Comparison of ENCODE assay signal across 25 cellular contexts in genomic region chr6:241331-241865, GRCh38.
"Had no signal": no experiment of that assay in that cellular context is flagged by ENCODE, and none has a peak within 500 bp of the region (broad histone marks: within the 10 kb centered on the region; RNA-seq: fewer than 3 reads in every experiment).

No MANE protein-coding gene starts in this region.

- ATAC-seq: gastroesophageal sphincter; natural killer cell treated with Interleukin-12 subunit alpha and Interleukin-12 subunit beta and Interleukin-15 and Interleukin-18, amount 100 ng/mL, for 72 hours; psoas muscle; sciatic nerve; stimulated activated memory B cell treated with anti-CD40 and anti-IgM and Interleukin-4, amounts not matched to agents 10 μg/mL and 1 μg/mL and 100 μg/mL, for 72 hours; stimulated activated naive CD8-positive, alpha-beta T cell treated with anti-CD3 and anti-CD28 coated beads, Interleukin-15, amount 100 ng/mL, for 72 hours; upper lobe of right lung had no signal

- H3K36me3 ChIP-seq: esophagus squamous epithelium, gastroesophageal sphincter, left ventricle myocardium inferior, spleen, tibial nerve, upper lobe of right lung, vagina had no signal

- H3K4me1 ChIP-seq: left ventricle myocardium inferior, psoas muscle, vagina had no signal

- H3K27me3 Mint-ChIP-seq: natural killer cell treated with Interleukin-12 subunit alpha and Interleukin-12 subunit beta and Interleukin-15 and Interleukin-18, amount 100 ng/mL, for 72 hours; stimulated activated memory B cell treated with anti-CD40 and anti-IgM and Interleukin-4, amounts not matched to agents 10 μg/mL and 1 μg/mL and 100 μg/mL, for 72 hours; stimulated activated naive CD8-positive, alpha-beta T cell treated with anti-CD3 and anti-CD28 coated beads, Interleukin-15, amount 100 ng/mL, for 72 hours had no signal

- H3K36me3 Mint-ChIP-seq: stimulated activated memory B cell treated with anti-CD40 and anti-IgM and Interleukin-4, amounts not matched to agents 10 μg/mL and 1 μg/mL and 100 μg/mL, for 72 hours had no signal

- H3K9me3 Mint-ChIP-seq: immature natural killer cell; stimulated activated memory B cell treated with anti-CD40 and anti-IgM and Interleukin-4, amounts not matched to agents 10 μg/mL and 1 μg/mL and 100 μg/mL, for 72 hours; stimulated activated naive CD8-positive, alpha-beta T cell treated with anti-CD3 and anti-CD28 coated beads, Interleukin-15, amount 100 ng/mL, for 72 hours had no signal

- H3K4me3 ChIP-seq: esophagus squamous epithelium, gastroesophageal sphincter, left ventricle myocardium inferior, lung, psoas muscle, spleen, testis, tibial nerve, upper lobe of right lung, vagina had no signal

- DNase-seq: dermis blood vessel endothelial cell; esophagus squamous epithelium; foreskin fibroblast; glutamatergic neuron; immature natural killer cell; left ventricle myocardium inferior; mesenchymal stem cell; midbrain; psoas muscle; retina; spleen; stimulated activated CD4-positive, alpha-beta T cell treated with anti-CD3 and anti-CD28 coated beads, Interleukin-15, amount 100 ng/mL, for 24 hours; stimulated activated CD4-positive, alpha-beta T cell treated with anti-CD3 and anti-CD28 coated beads, Interleukin-1b, Interleukin-23, amount 100 ng/mL, for 48 hours; stimulated activated CD4-positive, alpha-beta T cell treated with anti-CD3 and anti-CD28 coated beads, Interleukin-4, amount 100 ng/mL, for 24 hours; stimulated activated naive CD8-positive, alpha-beta T cell treated with anti-CD3 and anti-CD28 coated beads, Interleukin-15, amount 100 ng/mL, for 72 hours; testis; upper lobe of right lung had no signal

- FAIRE-seq: keratinocyte had no signal

- H3K27ac Mint-ChIP-seq: natural killer cell treated with Interleukin-12 subunit alpha and Interleukin-12 subunit beta and Interleukin-15 and Interleukin-18, amount 100 ng/mL, for 72 hours; stimulated activated memory B cell treated with anti-CD40 and anti-IgM and Interleukin-4, amounts not matched to agents 10 μg/mL and 1 μg/mL and 100 μg/mL, for 72 hours; stimulated activated naive CD8-positive, alpha-beta T cell treated with anti-CD3 and anti-CD28 coated beads, Interleukin-15, amount 100 ng/mL, for 72 hours had no signal

- H3K27ac ChIP-seq: esophagus squamous epithelium, gastroesophageal sphincter, left ventricle myocardium inferior, psoas muscle, spleen, testis, tibial nerve, upper lobe of right lung, vagina had no signal

- H3K4me3 Mint-ChIP-seq: immature natural killer cell; natural killer cell treated with Interleukin-12 subunit alpha and Interleukin-12 subunit beta and Interleukin-15 and Interleukin-18, amount 100 ng/mL, for 72 hours; stimulated activated memory B cell treated with anti-CD40 and anti-IgM and Interleukin-4, amounts not matched to agents 10 μg/mL and 1 μg/mL and 100 μg/mL, for 72 hours; stimulated activated naive CD8-positive, alpha-beta T cell treated with anti-CD3 and anti-CD28 coated beads, Interleukin-15, amount 100 ng/mL, for 72 hours had no signal

- H3K9me3 ChIP-seq: testis, upper lobe of right lung, vagina had no signal

- H3K27me3 ChIP-seq: esophagus squamous epithelium, gastroesophageal sphincter, spleen, testis, tibial nerve, upper lobe of right lung, vagina had no signal
